ENCODE assay signal across 1 cellular context in the genomic region with DNA sequence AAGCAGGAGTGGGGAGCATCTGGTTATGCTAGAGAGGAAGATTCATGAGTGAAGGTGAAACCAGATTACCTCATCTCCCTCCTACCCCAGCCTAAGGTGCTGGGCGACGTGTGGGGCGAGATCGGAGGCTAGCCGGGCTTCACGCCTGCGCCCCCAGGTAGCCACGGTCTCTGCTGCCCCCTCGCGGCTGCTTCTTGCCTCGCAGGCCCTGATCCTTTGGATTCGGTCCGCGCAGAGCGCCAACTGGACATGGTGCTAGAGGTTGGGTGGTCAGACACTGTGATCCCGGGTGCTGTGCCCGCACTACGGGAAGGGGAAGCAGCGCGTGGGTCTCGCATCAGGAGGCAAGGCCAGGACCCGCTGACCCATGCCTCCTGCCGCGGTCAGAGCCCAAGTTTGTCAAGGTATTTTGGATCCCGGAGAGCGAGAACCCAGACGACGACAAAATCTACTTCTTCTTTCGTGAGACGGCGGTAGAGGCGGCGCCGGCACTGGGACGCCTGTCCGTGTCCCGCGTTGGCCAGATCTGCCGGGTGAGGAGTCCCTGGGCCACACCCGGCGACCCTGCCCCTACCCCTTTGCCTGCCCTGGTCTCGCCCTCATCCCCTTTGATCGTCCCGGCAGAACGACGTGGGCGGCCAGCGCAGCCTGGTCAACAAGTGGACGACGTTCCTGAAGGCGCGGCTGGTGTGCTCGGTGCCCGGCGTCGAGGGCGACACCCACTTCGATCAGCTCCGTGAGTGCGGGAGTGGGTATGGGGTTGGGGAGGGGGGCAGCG.
TF ChIP-seq lines count a peak whose summit lies in the region.

No MANE protein-coding gene starts in this region.

TF ChIP-seq in K562, 482 proteins besides CTCF, POLR2A, EP300 and RAD21 (continued from another document):
- TF ChIP-seq, protein P1, sequence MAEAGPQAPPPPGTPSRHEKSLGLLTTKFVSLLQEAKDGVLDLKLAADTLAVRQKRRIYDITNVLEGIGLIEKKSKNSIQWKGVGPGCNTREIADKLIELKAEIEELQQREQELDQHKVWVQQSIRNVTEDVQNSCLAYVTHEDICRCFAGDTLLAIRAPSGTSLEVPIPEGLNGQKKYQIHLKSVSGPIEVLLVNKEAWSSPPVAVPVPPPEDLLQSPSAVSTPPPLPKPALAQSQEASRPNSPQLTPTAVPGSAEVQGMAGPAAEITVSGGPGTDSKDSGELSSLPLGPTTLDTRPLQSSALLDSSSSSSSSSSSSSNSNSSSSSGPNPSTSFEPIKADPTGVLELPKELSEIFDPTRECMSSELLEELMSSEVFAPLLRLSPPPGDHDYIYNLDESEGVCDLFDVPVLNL (CRISPR knock-in tag; IDR thresholded peaks at IDR 0.05; ENCODE audit: low read depth): peak; percentile 22; the same call in 1 of the 2 replicates
- no peak for TF ChIP-seq PHB2 (IDR thresholded peaks at IDR 0.05; ENCODE audit: low read depth)
- peak; percentile 35; the same call in 1 of the 2 replicates for TF ChIP-seq NR2F6 (CRISPR knock-in tag; IDR thresholded peaks at IDR 0.05)
- no peak for TF ChIP-seq MAFK (IDR thresholded peaks at IDR 0.05; ENCODE audit: low read length)
- peak; percentile 84 for TF ChIP-seq NCOA6 (IDR thresholded peaks at IDR 0.05)
- TF ChIP-seq NR2C1 (IDR thresholded peaks at IDR 0.05): no peak
- TF ChIP-seq NR2C1 (tag; IDR thresholded peaks at IDR 0.05): no peak
- TF ChIP-seq CC2D1A (IDR thresholded peaks at IDR 0.05): peak; percentile 68
- TF ChIP-seq STAG1 (CRISPR knock-in tag; IDR thresholded peaks at IDR 0.05; ENCODE audit: borderline replicate concordance): peak; percentile 79; the same call in 1 of the 2 replicates
- TF ChIP-seq ATF1 (CRISPR knock-in tag; IDR thresholded peaks at IDR 0.05): no peak
- 0 out of 2 replicates have a peak, but pooled peaks have one; percentile 24 for TF ChIP-seq ATF1 (tag; IDR thresholded peaks at IDR 0.05)
- TF ChIP-seq, protein P2, sequence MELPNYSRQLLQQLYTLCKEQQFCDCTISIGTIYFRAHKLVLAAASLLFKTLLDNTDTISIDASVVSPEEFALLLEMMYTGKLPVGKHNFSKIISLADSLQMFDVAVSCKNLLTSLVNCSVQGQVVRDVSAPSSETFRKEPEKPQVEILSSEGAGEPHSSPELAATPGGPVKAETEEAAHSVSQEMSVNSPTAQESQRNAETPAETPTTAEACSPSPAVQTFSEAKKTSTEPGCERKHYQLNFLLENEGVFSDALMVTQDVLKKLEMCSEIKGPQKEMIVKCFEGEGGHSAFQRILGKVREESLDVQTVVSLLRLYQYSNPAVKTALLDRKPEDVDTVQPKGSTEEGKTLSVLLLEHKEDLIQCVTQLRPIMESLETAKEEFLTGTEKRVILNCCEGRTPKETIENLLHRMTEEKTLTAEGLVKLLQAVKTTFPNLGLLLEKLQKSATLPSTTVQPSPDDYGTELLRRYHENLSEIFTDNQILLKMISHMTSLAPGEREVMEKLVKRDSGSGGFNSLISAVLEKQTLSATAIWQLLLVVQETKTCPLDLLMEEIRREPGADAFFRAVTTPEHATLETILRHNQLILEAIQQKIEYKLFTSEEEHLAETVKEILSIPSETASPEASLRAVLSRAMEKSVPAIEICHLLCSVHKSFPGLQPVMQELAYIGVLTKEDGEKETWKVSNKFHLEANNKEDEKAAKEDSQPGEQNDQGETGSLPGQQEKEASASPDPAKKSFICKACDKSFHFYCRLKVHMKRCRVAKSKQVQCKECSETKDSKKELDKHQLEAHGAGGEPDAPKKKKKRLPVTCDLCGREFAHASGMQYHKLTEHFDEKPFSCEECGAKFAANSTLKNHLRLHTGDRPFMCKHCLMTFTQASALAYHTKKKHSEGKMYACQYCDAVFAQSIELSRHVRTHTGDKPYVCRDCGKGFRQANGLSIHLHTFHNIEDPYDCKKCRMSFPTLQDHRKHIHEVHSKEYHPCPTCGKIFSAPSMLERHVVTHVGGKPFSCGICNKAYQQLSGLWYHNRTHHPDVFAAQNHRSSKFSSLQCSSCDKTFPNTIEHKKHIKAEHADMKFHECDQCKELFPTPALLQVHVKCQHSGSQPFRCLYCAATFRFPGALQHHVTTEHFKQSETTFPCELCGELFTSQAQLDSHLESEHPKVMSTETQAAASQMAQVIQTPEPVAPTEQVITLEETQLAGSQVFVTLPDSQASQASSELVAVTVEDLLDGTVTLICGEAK (IDR thresholded peaks at IDR 0.05): peak; percentile 33; the same call in 1 of the 2 replicates
- TF ChIP-seq, protein P2 (CRISPR knock-in tag; IDR thresholded peaks at IDR 0.05): no peak
- peak; percentile 40; the same call in 1 of the 2 replicates for TF ChIP-seq MYC (IDR thresholded peaks at IDR 0.05; ENCODE audit: low read depth, low read length)
- no peak for TF ChIP-seq MYC (CRISPR knock-in tag; IDR thresholded peaks at IDR 0.05; ENCODE audit: borderline replicate concordance, low read depth)
- TF ChIP-seq NFIC (IDR thresholded peaks at IDR 0.05): peak; percentile 25; the same call in 1 of the 2 replicates
- TF ChIP-seq, protein P3, sequence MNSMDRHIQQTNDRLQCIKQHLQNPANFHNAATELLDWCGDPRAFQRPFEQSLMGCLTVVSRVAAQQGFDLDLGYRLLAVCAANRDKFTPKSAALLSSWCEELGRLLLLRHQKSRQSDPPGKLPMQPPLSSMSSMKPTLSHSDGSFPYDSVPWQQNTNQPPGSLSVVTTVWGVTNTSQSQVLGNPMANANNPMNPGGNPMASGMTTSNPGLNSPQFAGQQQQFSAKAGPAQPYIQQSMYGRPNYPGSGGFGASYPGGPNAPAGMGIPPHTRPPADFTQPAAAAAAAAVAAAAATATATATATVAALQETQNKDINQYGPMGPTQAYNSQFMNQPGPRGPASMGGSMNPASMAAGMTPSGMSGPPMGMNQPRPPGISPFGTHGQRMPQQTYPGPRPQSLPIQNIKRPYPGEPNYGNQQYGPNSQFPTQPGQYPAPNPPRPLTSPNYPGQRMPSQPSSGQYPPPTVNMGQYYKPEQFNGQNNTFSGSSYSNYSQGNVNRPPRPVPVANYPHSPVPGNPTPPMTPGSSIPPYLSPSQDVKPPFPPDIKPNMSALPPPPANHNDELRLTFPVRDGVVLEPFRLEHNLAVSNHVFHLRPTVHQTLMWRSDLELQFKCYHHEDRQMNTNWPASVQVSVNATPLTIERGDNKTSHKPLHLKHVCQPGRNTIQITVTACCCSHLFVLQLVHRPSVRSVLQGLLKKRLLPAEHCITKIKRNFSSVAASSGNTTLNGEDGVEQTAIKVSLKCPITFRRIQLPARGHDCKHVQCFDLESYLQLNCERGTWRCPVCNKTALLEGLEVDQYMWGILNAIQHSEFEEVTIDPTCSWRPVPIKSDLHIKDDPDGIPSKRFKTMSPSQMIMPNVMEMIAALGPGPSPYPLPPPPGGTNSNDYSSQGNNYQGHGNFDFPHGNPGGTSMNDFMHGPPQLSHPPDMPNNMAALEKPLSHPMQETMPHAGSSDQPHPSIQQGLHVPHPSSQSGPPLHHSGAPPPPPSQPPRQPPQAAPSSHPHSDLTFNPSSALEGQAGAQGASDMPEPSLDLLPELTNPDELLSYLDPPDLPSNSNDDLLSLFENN (IDR thresholded peaks at IDR 0.05; ENCODE audit: low read depth in 2 of 2, low read length in 2 of 2): 0 out of 4 replicates have a peak, but pooled peaks of 1 of the 2 experiments have one; percentile 18
- TF ChIP-seq, protein P4, sequence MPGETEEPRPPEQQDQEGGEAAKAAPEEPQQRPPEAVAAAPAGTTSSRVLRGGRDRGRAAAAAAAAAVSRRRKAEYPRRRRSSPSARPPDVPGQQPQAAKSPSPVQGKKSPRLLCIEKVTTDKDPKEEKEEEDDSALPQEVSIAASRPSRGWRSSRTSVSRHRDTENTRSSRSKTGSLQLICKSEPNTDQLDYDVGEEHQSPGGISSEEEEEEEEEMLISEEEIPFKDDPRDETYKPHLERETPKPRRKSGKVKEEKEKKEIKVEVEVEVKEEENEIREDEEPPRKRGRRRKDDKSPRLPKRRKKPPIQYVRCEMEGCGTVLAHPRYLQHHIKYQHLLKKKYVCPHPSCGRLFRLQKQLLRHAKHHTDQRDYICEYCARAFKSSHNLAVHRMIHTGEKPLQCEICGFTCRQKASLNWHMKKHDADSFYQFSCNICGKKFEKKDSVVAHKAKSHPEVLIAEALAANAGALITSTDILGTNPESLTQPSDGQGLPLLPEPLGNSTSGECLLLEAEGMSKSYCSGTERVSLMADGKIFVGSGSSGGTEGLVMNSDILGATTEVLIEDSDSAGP (CRISPR knock-in tag; IDR thresholded peaks at IDR 0.05): peak; percentile 56; the same call in 1 of the 2 replicates
- TF ChIP-seq CREM (IDR thresholded peaks at IDR 0.05; ENCODE audit: low read depth): 0 out of 2 replicates have a peak, but pooled peaks have one; percentile 37
- TF ChIP-seq EGR1 (conservative IDR thresholded peaks at IDR 0.05): peak; percentile 52
- no peak for TF ChIP-seq ILF3 (IDR thresholded peaks at IDR 0.05; ENCODE audit: borderline replicate concordance)
- TF ChIP-seq SREBF2 (CRISPR knock-in tag; IDR thresholded peaks at IDR 0.05): no peak
- TF ChIP-seq RNF2 (IDR thresholded peaks at IDR 0.05): 0 out of 2 replicates have a peak, but pooled peaks have one; percentile 20
- peak; percentile 42; the same call in 1 of the 2 replicates for TF ChIP-seq CXXC5 (CRISPR knock-in tag; IDR thresholded peaks at IDR 0.05)
- TF ChIP-seq ZNF175 (CRISPR knock-in tag; IDR thresholded peaks at IDR 0.05; ENCODE audit: low read depth): no peak
- peak; percentile 82 for TF ChIP-seq ATF7 (IDR thresholded peaks at IDR 0.05)
